9 cellular contexts compared by ENCODE assay signal in genomic region chr5:136191304-136192014, GRCh38. TPM values are rescaled to one million over a fixed set of nuclear protein-coding genes. Genes with fewer than 3 reads are reported as not detected.
DNase-seq lines count a peak whose midpoint lies in the region; ATAC-seq and TF ChIP-seq lines count a peak whose summit lies in the region.
"Had no signal": no experiment of that assay in that cellular context is flagged by ENCODE, and none has a peak within 500 bp of the region (broad histone marks: within the 10 kb centered on the region; RNA-seq: fewer than 3 reads in every experiment).

No MANE protein-coding gene starts in this region.

- intact Hi-C loops in Caco-2 (cut with micrococcal nuclease; ENCODE audit: unreplicated experiment) (no loop called here), Panc1 (cut with micrococcal nuclease; ENCODE audit: unreplicated experiment) (no loop called here)

- H3K36me3 Mint-ChIP-seq in Caco-2 (ENCODE audit: insufficient read depth, unreplicated experiment) (peaks cover 92% of the 10 kb centered on the region), osteocyte (ENCODE audit: unreplicated experiment) (peaks cover 28% of the 10 kb centered on the region)

- DNase-seq in Caco-2 (no peak), Panc1 (ENCODE audit: low read depth, low spot score) (no peak), fibroblast of pulmonary artery (ENCODE audit: low read depth) (peak; percentile 41), osteocyte (ENCODE audit: extremely low spot score, unreplicated experiment) (no peak), SIG-M5 (lab: John Stamatoyannopoulos, UW) (no peak), superior temporal gyrus (ENCODE audit: extremely low spot score) (no peak)
- no peak for DNase-seq in NK-92 treated with Interleukin-12 subunit alpha and Interleukin-12 subunit beta, amount 100 ng/mL, for 24 hours (lab: John Stamatoyannopoulos, UW)

- H3K27me3 Mint-ChIP-seq in Caco-2 (ENCODE audit: insufficient read depth, unreplicated experiment): no peaks in the 10 kb centered on the region
- H3K27me3 Mint-ChIP-seq in osteocyte (ENCODE audit: unreplicated experiment): peaks cover 30% of the 10 kb centered on the region

- CTCF ChIA-PET in Caco-2 (lab: Charles Lee) (no interaction called here), Panc1 (lab: Charles Lee) (interaction anchor here (0.6 kb wide), 1 partner anchor 20 kb away, joined by 4 read pairs; no protein-coding TSS in a partner anchor)

- H3K36me3 ChIP-seq in Caco-2 (ENCODE audit: control insufficient read depth, insufficient read depth, low read length): no peaks in the 10 kb centered on the region
- no peaks in the 10 kb centered on the region for H3K36me3 ChIP-seq in Panc1 (ENCODE audit: control insufficient read depth, insufficient read depth, low read length)

- TF ChIP-seq CTCF in Caco-2 (IDR thresholded peaks at IDR 0.05; ENCODE audit: insufficient read depth in 1 of 2, low read depth in 1 of 2, low read length in 1 of 2, severe bottlenecking in 1 of 2, unreplicated experiment in 1 of 2) (no peak), Panc1 (IDR thresholded peaks at IDR 0.05) (no peak), fibroblast of pulmonary artery (IDR thresholded peaks at IDR 0.05; ENCODE audit: low read length, missing control alignments) (no peak), osteocyte (IDR thresholded peaks at IDR 0.05) (no peak)

- H3K4me3 ChIP-seq in Caco-2 (ENCODE audit: low read depth, low read length) (peak overlapping the region; percentile 44), Panc1 (ENCODE audit: low read depth in 2 of 2, low read length in 2 of 2) (peak overlapping the region; percentile 41 to 63), fibroblast of pulmonary artery (replicated peaks; ENCODE audit: low read depth, low read length) (peak overlapping the region; percentile 34)

- in situ Hi-C loops in Panc1 (cut with HindIII; ENCODE audit: low pct_unique_long_range_greater_than_20kb, low sequenced_read_pairs): no loop called here

- no TSS peak for BruUV-seq in Caco-2 (replicated peaks; lab: Mats Ljungman, UMichigan)
- no TSS peak for BruUV-seq in Panc1 (replicated peaks; lab: Mats Ljungman, UMichigan)

- peak; percentile 59 for ATAC-seq in Panc1
- ATAC-seq in HG03135 (IDR thresholded peaks at IDR 0.05; ENCODE audit: unreplicated experiment): no peak

- POLR2A ChIA-PET in Caco-2 (lab: Charles Lee) (no interaction called here), Panc1 (lab: Charles Lee) (no interaction called here)

- H3K27me3 ChIP-seq in Caco-2 (replicated peaks; ENCODE audit: control insufficient read depth, insufficient read depth, low read length): no peaks in the 10 kb centered on the region
- H3K27me3 ChIP-seq in Panc1 (ENCODE audit: control insufficient read depth, insufficient read depth, low read length): no peaks in the 10 kb centered on the region; the same call in 1 of the 2 replicates

- H3K27ac ChIP-seq in Panc1 (ENCODE audit: low read length): 0 out of 2 replicates have a peak overlapping the region, but pooled peaks have one; percentile 14

- H3K4me1 ChIP-seq in Caco-2 (peaks cover 10% of the 10 kb centered on the region), Panc1 (ENCODE audit: control insufficient read depth, insufficient read depth, low read length) (peaks cover 6% of the 10 kb centered on the region; the same call in 1 of the 2 replicates)

- peak overlapping the region; percentile 68 for H3K4me3 Mint-ChIP-seq in Caco-2 (ENCODE audit: unreplicated experiment)
- peak overlapping the region; percentile 69 for H3K4me3 Mint-ChIP-seq in osteocyte (ENCODE audit: unreplicated experiment)
- H3K4me3 Mint-ChIP-seq: T-helper 2 cell treated with Interferon-gamma antibody and Interleukin-4, amounts not matched to agents 5 μg/mL and 100 μg/mL, for 36 hours had no signal

- peak overlapping the region; percentile 14 for H3K27ac Mint-ChIP-seq in Caco-2 (ENCODE audit: unreplicated experiment)
- no peak overlapping the region for H3K27ac Mint-ChIP-seq in osteocyte (ENCODE audit: unreplicated experiment)
- H3K27ac Mint-ChIP-seq: T-helper 2 cell treated with Interferon-gamma antibody and Interleukin-4, amounts not matched to agents 5 μg/mL and 100 μg/mL, for 36 hours had no signal

- H3K9me3 Mint-ChIP-seq in Caco-2 (ENCODE audit: unreplicated experiment): peaks cover 11% of the 10 kb centered on the region
- no peaks in the 10 kb centered on the region for H3K9me3 Mint-ChIP-seq in osteocyte (ENCODE audit: unreplicated experiment)
- H3K9me3 Mint-ChIP-seq: T-helper 2 cell treated with Interferon-gamma antibody and Interleukin-4, amounts not matched to agents 5 μg/mL and 100 μg/mL, for 36 hours had no signal

- H3K9me3 ChIP-seq in Caco-2: no peaks in the 10 kb centered on the region
- H3K9me3 ChIP-seq in Panc1 (ENCODE audit: control insufficient read depth, insufficient read depth, low read depth, low read length): no peaks in the 10 kb centered on the region

- peaks cover 11% of the 10 kb centered on the region for H3K4me1 Mint-ChIP-seq in Caco-2 (ENCODE audit: low read depth, unreplicated experiment)
- peaks cover 13% of the 10 kb centered on the region for H3K4me1 Mint-ChIP-seq in osteocyte (ENCODE audit: unreplicated experiment)

RNA-seq across cellular contexts. Expression of gene SMIM32, which starts 1.5 kb away (rescaled TPM):
- total RNA-seq in Caco-2 (2022) (0.63 and 0.66 TPM in 2 replicates), Panc1 (2021; ENCODE audit: unreplicated experiment) (0.31 TPM), osteocyte (not detected in 2 replicates)
- polyA plus RNA-seq in Panc1 (2012; ENCODE audit: insufficient read length): 1.1 TPM

RNA-seq across cellular contexts. Expression of gene SMAD5, which starts 58.8 kb away (rescaled TPM):
- total RNA-seq in Caco-2 (2022): 141 and 142 TPM in 2 replicates
- total RNA-seq in Panc1 (2021; ENCODE audit: unreplicated experiment): 61.5 TPM
- polyA plus RNA-seq in Panc1 (2012; ENCODE audit: insufficient read length): 31.1 TPM
- 62.7 and 63.2 TPM in 2 replicates for total RNA-seq in osteocyte
